23 cellular contexts compared by ENCODE assay signal in genomic region chr6:36776167-36776566, GRCh38.
"Had no signal": no experiment of that assay in that cellular context is flagged by ENCODE, and none has a peak within 500 bp of the region (broad histone marks: within the 10 kb centered on the region; RNA-seq: fewer than 3 reads in every experiment).

No MANE protein-coding gene starts in this region.

- ATAC-seq: K562, Right ventricle myocardium inferior, SK-N-SH treated with all-trans-retinoic acid at 6 μM for 48 hours had no signal

- DNase-seq: Kasumi-1, MM.1S, NCI-H1092 treated with DMSO at 0.1 percent for 48 hours, NCI-H1436, NCI-H187, NCI-H2029, NCI-H2081 treated with DMSO at 0.1 percent for 48 hours, NCI-H2171, NCI-H226, NCI-H446, NCI-H510A, NCI-H524 treated with DMSO at 0.1 percent for 48 hours, NCI-H774, PC-9, Peyer's patch, SHP77 treated with DMSO at 0.1 percent for 48 hours, SJCRH30 had no signal

- H3K4me3 Mint-ChIP-seq: IgD-negative memory B cell had no signal

- H3K27me3 ChIP-seq: Peyer's patch, SJCRH30 had no signal

- H3K4me3 ChIP-seq: K562, PC-9, Peyer's patch, SJCRH30 had no signal

- H3K36me3 ChIP-seq: Peyer's patch, SJCRH30 had no signal

- H2AFZ ChIP-seq: PC-9 had no signal

- H3K27ac ChIP-seq: HL-60, KMS-11, PC-9, Peyer's patch, SJCRH30 had no signal

- H3K9me3 ChIP-seq: Peyer's patch, SJCRH30 had no signal

- H3K9ac ChIP-seq: KMS-11 had no signal

- H3K36me3 Mint-ChIP-seq: IgD-negative memory B cell had no signal

- H3K4me2 ChIP-seq: KMS-11, PC-9 had no signal
